8 cellular contexts compared by ENCODE assay signal in genomic region chr2:32011566-32011960, GRCh38. TPM values are rescaled to one million over a fixed set of nuclear protein-coding genes. Genes with fewer than 3 reads are reported as not detected.
DNase-seq lines count a peak whose midpoint lies in the region; ATAC-seq and TF ChIP-seq lines count a peak whose summit lies in the region.

No MANE protein-coding gene starts in this region.

- H3K27me3 ChIP-seq in AG04450 (ENCODE audit: control insufficient read depth, insufficient read depth, low read length): no peaks in the 10 kb centered on the region
- H3K27me3 ChIP-seq in HUES64 (ENCODE audit: insufficient read depth, low read length): no peaks in the 10 kb centered on the region

- H3K4me3 ChIP-seq in AG04450 (ENCODE audit: low read depth, low read length): peak overlapping the region; percentile 81
- H3K4me3 ChIP-seq in HUES64 (ENCODE audit: low read length): peak overlapping the region; percentile 67
- H3K4me3 ChIP-seq in astrocyte of the spinal cord (ENCODE audit: low read depth, low read length): peak overlapping the region; percentile 58
- H3K4me3 ChIP-seq in mucosa of descending colon: peak overlapping the region; percentile 43

- TF ChIP-seq CTCF in AG04450 (IDR thresholded peaks at IDR 0.05; ENCODE audit: low read depth, low read length) (no peak), astrocyte of the spinal cord (IDR thresholded peaks at IDR 0.05; ENCODE audit: low read depth, low read length) (no peak), mucosa of descending colon (IDR thresholded peaks at IDR 0.05) (no peak)

- peaks cover 28% of the 10 kb centered on the region for H3K4me1 ChIP-seq in HUES64 (ENCODE audit: insufficient read depth, low read length)
- peaks cover 21% of the 10 kb centered on the region for H3K4me1 ChIP-seq in mucosa of descending colon (ENCODE audit: low read depth)

- 93% methylated on average over 4 of the region's 4 CpGs for WGBS in HUES64

- H3K9me3 ChIP-seq in AG04450 (ENCODE audit: control insufficient read depth, insufficient read depth, low read length): no peaks in the 10 kb centered on the region
- no peaks in the 10 kb centered on the region for H3K9me3 ChIP-seq in HUES64 (ENCODE audit: insufficient read depth, low read depth, low read length)
- no peaks in the 10 kb centered on the region for H3K9me3 ChIP-seq in mucosa of descending colon

- H3K9ac ChIP-seq in HUES64 (ENCODE audit: low read depth, low read length): peak overlapping the region; percentile 81

- intact Hi-C loops in mucosa of descending colon (cut with DNase I, micrococcal nuclease): no loop called here

- no peak overlapping the region for H3K27ac ChIP-seq in AG04450 (ENCODE audit: low read depth, low read length)
- peak overlapping the region; percentile 99 for H3K27ac ChIP-seq in HUES64 (ENCODE audit: low read depth, low read length)

- DNase-seq in AG04450 (ENCODE audit: low read depth, low spot score) (no peak), astrocyte of the spinal cord (ENCODE audit: low read depth, low spot score) (no peak), mucosa of descending colon (peak in 1 of 3 donors; percentile 6), NCI-H510A treated with DMSO at 0.1 percent for 48 hours (lab: John Stamatoyannopoulos, UW) (no peak), NCI-H1694 (lab: John Stamatoyannopoulos, UW) (no peak), SK-N-DZ (ENCODE audit: low spot score) (no peak)

- in situ Hi-C loops in astrocyte of the spinal cord (cut with HindIII; ENCODE audit: low sequenced_read_pairs): no loop called here

- no peak for ATAC-seq in mucosa of descending colon
- no peak for ATAC-seq in GM21825 (IDR thresholded peaks at IDR 0.05; ENCODE audit: unreplicated experiment)

- peaks cover 18% of the 10 kb centered on the region for H3K36me3 ChIP-seq in HUES64 (ENCODE audit: insufficient read depth, low read length)
- H3K36me3 ChIP-seq in mucosa of descending colon (ENCODE audit: low read depth): no peaks in the 10 kb centered on the region

- POLR2A ChIA-PET in AG04450 (lab: Yijun Ruan, JAX): interaction anchor here (1.5 kb wide), 1 partner anchor 28 kb away, joined by 6 read pairs; the partner anchor contains the start of gene DPY30

- CTCF ChIA-PET in AG04450 (lab: Charles Lee): no interaction called here

RNA-seq across cellular contexts. Expression of gene MEMO1, which starts 0.8 kb away (rescaled TPM):
- polyA plus RNA-seq in AG04450 (2011; rRNA removed): 54.7 and 64.5 TPM in 2 replicates
- polyA minus RNA-seq in AG04450 (2011; rRNA and poly(A)+ RNA removed): 39.8 and 48.3 TPM in 2 replicates
- 46.0 TPM for polyA plus RNA-seq in HUES64 (2013, experiment 1 of 2)
- 46.2 TPM for polyA plus RNA-seq in HUES64 (2013, experiment 2 of 2)
- 10 to 100 TPM; 28.6 to 46.4 (median 29.2) TPM for total RNA-seq in mucosa of descending colon
- 31.9 and 34.7 TPM in 2 replicates for polyA plus RNA-seq in SK-N-DZ (2014; cell fraction: cytosol; rRNA removed)
- polyA plus RNA-seq in SK-N-DZ (2014; cell fraction: nucleus; rRNA removed): 16.4 and 26.5 TPM in 2 replicates

RNA-seq across cellular contexts. Expression of gene DPY30, which starts 28.0 kb away (rescaled TPM):
- polyA plus RNA-seq in AG04450 (2011; rRNA removed): 79.1 and 104 TPM in 2 replicates
- polyA minus RNA-seq in AG04450 (2011; rRNA and poly(A)+ RNA removed): 20.4 and 22.3 TPM in 2 replicates
- 134 TPM for polyA plus RNA-seq in HUES64 (2013, experiment 1 of 2)
- polyA plus RNA-seq in HUES64 (2013, experiment 2 of 2): 152 TPM
- 10 to 100 TPM; 49.0 to 59.2 (median 49.0) TPM for total RNA-seq in mucosa of descending colon
- polyA plus RNA-seq in SK-N-DZ (2014; cell fraction: cytosol; rRNA removed): 126 and 128 TPM in 2 replicates
- 39.7 and 79.3 TPM in 2 replicates for polyA plus RNA-seq in SK-N-DZ (2014; cell fraction: nucleus; rRNA removed)

RNA-seq across cellular contexts. Expression of gene SPAST, which starts 51.8 kb away (rescaled TPM):
- 12.6 and 17.4 TPM in 2 replicates for polyA plus RNA-seq in AG04450 (2011; rRNA removed)
- 8.5 and 16.7 TPM in 2 replicates for polyA minus RNA-seq in AG04450 (2011; rRNA and poly(A)+ RNA removed)
- 25.1 TPM for polyA plus RNA-seq in HUES64 (2013, experiment 1 of 2)
- polyA plus RNA-seq in HUES64 (2013, experiment 2 of 2): 24.5 TPM
- 10 to 100 TPM; 17.2 to 18.9 (median 17.2) TPM for total RNA-seq in mucosa of descending colon
- 30.6 and 32.4 TPM in 2 replicates for polyA plus RNA-seq in SK-N-DZ (2014; cell fraction: cytosol; rRNA removed)
- polyA plus RNA-seq in SK-N-DZ (2014; cell fraction: nucleus; rRNA removed): 11.3 and 12.9 TPM in 2 replicates
